In the genomic region with DNA sequence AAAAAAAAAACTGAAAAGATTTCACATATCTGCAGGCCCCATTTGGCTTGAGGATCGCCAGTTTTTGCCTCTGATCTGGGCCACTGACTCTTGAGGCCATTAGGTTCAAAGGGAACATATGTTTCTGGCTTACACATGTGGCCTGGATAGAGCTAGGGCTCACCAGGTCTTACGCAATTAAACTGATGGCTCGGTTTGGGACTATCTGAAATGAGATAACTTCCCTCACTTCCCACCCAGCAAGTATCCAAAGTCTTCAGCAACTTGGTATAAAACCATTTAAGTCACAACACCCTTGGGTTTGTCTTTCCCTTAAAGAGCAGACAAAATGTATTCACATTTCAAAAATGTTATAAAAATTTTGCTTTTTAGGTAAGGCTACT, we compare ENCODE assay signal across 1 cellular context.
TF ChIP-seq lines count a peak whose summit lies in the region.

No MANE protein-coding gene starts in this region.

TF ChIP-seq in liver, 16 proteins besides CTCF, POLR2A, EP300 and RAD21 (continued from another document):
- TF ChIP-seq, protein P1, sequence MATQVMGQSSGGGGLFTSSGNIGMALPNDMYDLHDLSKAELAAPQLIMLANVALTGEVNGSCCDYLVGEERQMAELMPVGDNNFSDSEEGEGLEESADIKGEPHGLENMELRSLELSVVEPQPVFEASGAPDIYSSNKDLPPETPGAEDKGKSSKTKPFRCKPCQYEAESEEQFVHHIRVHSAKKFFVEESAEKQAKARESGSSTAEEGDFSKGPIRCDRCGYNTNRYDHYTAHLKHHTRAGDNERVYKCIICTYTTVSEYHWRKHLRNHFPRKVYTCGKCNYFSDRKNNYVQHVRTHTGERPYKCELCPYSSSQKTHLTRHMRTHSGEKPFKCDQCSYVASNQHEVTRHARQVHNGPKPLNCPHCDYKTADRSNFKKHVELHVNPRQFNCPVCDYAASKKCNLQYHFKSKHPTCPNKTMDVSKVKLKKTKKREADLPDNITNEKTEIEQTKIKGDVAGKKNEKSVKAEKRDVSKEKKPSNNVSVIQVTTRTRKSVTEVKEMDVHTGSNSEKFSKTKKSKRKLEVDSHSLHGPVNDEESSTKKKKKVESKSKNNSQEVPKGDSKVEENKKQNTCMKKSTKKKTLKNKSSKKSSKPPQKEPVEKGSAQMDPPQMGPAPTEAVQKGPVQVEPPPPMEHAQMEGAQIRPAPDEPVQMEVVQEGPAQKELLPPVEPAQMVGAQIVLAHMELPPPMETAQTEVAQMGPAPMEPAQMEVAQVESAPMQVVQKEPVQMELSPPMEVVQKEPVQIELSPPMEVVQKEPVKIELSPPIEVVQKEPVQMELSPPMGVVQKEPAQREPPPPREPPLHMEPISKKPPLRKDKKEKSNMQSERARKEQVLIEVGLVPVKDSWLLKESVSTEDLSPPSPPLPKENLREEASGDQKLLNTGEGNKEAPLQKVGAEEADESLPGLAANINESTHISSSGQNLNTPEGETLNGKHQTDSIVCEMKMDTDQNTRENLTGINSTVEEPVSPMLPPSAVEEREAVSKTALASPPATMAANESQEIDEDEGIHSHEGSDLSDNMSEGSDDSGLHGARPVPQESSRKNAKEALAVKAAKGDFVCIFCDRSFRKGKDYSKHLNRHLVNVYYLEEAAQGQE (IDR thresholded peaks at IDR 0.05), result no peak
- TF ChIP-seq YY1 (IDR thresholded peaks at IDR 0.05), result peak; percentile 40
- no peak for TF ChIP-seq TAF1 (conservative IDR thresholded peaks at IDR 0.05)
- peak; percentile 27 to 52 for TF ChIP-seq HNF4A (conservative IDR thresholded peaks at IDR 0.05)
- peak in 1 of 2 donors; percentile 14 for TF ChIP-seq JUND (IDR thresholded peaks at IDR 0.05)
- TF ChIP-seq FOXA1 (IDR thresholded peaks at IDR 0.05), result no peak
